ENCODE assay signal across 12 cellular contexts in the genomic region with DNA sequence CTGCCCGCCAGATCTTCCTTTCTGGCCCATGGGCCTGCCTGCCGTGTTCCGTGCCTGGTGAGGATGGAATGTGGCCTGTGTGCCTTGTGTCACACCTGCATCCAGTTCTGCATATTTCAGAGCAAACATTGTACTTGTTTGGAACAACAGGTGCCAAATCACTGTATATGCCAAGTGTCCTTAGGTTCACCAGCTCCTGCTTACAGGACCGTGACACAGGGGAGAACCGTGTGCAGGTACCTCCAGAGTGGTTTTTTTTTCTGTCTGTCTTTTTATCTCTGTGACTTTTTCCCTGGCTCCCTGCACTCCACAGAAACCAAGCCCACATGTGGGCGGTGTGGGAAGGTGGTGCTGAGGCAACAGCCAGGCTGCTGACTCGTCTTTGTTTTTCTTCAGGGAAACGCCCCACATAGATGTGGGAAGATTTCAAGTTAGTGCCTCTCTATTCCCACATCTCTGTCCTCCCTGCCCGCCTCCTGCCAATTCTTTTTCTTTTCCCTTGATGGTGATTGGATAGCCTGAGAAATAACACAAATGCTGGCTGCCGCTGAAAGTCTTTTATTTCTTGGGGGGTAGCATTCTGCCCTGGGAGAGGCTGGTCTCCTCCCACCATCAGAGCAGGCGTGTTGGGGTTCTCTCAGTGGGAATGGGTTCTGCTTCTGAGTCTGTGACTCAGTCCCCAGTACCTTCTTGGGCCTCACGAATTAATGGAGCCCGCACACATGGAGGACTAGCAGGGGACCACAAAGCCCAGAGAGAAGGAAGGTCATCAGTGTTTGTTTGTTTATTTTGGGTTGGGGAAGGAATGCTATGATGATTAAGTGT. TPM values are rescaled to one million over a fixed set of nuclear protein-coding genes. Genes with fewer than 3 reads are reported as not detected.
A peak's percentile ranks its signal among the peaks of the same experiment; 100 is the strongest.
DNase-seq lines count a peak whose midpoint lies in the region; ATAC-seq, FAIRE-seq and TF ChIP-seq lines count a peak whose summit lies in the region.
"Had no signal": no experiment of that assay in that cellular context is flagged by ENCODE, and none has a peak within 500 bp of the region (broad histone marks: within the 10 kb centered on the region; RNA-seq: fewer than 3 reads in every experiment).

No MANE protein-coding gene starts in this region.

- H3K4me3 Mint-ChIP-seq in natural killer cell: no peak overlapping the region
- H3K4me3 Mint-ChIP-seq: CD4-positive, CD25-positive, alpha-beta regulatory T cell had no signal

- dilution Hi-C loops in endothelial cell of umbilical vein (cut with MboI; ENCODE audit: extremely low pct_ligation_motif_present, low sequenced_read_pairs): loop anchor here (25.0 kb wide), 1 partner anchor 161 kb away; no protein-coding TSS in a partner anchor

- no peaks in the 10 kb centered on the region for H3K9me3 ChIP-seq in endothelial cell of umbilical vein (replicated peaks; ENCODE audit: control insufficient read depth, insufficient read depth, low read length)

- H3K4me1 ChIP-seq in endothelial cell of umbilical vein (ENCODE audit: control insufficient read depth, extremely low read depth, insufficient read depth, low read length): peaks cover 37% of the 10 kb centered on the region

- no peak for TF ChIP-seq POLR2A in endothelial cell of umbilical vein (IDR thresholded peaks at IDR 0.05; ENCODE audit: low read depth, low read length)

- peaks cover 0 to 4% of the 10 kb centered on the region in 2 donors for H3K4me1 Mint-ChIP-seq in natural killer cell
- H3K4me1 Mint-ChIP-seq: CD4-positive, CD25-positive, alpha-beta regulatory T cell had no signal

- POLR2A ChIA-PET in endothelial cell of umbilical vein (lab: Charles Lee): no interaction called here

- H3K9me1 ChIP-seq in endothelial cell of umbilical vein (replicated peaks; ENCODE audit: control insufficient read depth, extremely low read depth, insufficient read depth, low read length): no peaks in the 10 kb centered on the region

- H3K4me2 ChIP-seq in endothelial cell of umbilical vein (ENCODE audit: insufficient read depth, low read length): peak overlapping the region; percentile 30

- intact Hi-C loops in endothelial cell of umbilical vein (cut with micrococcal nuclease) (no loop called here), natural killer cell (cut with micrococcal nuclease) (no loop called here)

- DNase-seq in AG08395 (ENCODE audit: low spot score): peak; percentile 64
- peak; percentile 80 for DNase-seq in LNCaP clone FGC (ENCODE audit: low read depth)
- peak; percentile 28 for DNase-seq in endothelial cell of umbilical vein (ENCODE audit: low read depth, low spot score)
- DNase-seq in occipital lobe (lab: John Stamatoyannopoulos, UW): peak; percentile 44
- no peak for DNase-seq in effector CD4-positive, alpha-beta T cell
- DNase-seq in natural killer cell: no peak
- DNase-seq in epidermal melanocyte (ENCODE audit: insufficient read length, low spot score): no peak
- DNase-seq: activated gamma-delta T cell treated with Interleukin-2 at 50 U/mL for 16 hours; CD4-positive, CD25-positive, alpha-beta regulatory T cell had no signal

- TF ChIP-seq CTCF in LNCaP clone FGC (IDR thresholded peaks at IDR 0.05; ENCODE audit: control insufficient read depth, extremely low read depth, insufficient read depth): no peak
- TF ChIP-seq CTCF in endothelial cell of umbilical vein (IDR thresholded peaks at IDR 0.05; ENCODE audit: extremely low read depth in 1 of 2, insufficient read depth in 1 of 2, low read depth in 1 of 2, low read length in 2 of 2): no peak
- no peak for TF ChIP-seq CTCF in natural killer cell (IDR thresholded peaks at IDR 0.05)

- no peak overlapping the region for H3K9ac ChIP-seq in endothelial cell of umbilical vein (replicated peaks; ENCODE audit: extremely low read depth, insufficient read depth, low read length)

- H3K27me3 ChIP-seq in endothelial cell of umbilical vein (ENCODE audit: control insufficient read depth in 2 of 2, insufficient read depth in 2 of 2, low read length in 2 of 2): no peaks in the 10 kb centered on the region

- CTCF ChIA-PET in endothelial cell of umbilical vein (lab: Charles Lee): interaction anchor here (1.1 to 1.9 kb wide), 7 partner anchors 10 to 202 kb away, joined by 3 to 19 read pairs (median 4); no protein-coding TSS in a partner anchor

- H3K27ac ChIP-seq in endothelial cell of umbilical vein (ENCODE audit: insufficient read depth, low read depth, low read length): no peak overlapping the region

- H3K4me3 ChIP-seq in LNCaP clone FGC (ENCODE audit: low read depth, low read length) (no peak overlapping the region), endothelial cell of umbilical vein (replicated peaks in 1 of 3; ENCODE audit: insufficient read depth in 1 of 3, low read depth in 1 of 3, low read length in 3 of 3) (no peak overlapping the region)

- H3K27ac Mint-ChIP-seq in natural killer cell: no peak overlapping the region
- H3K27ac Mint-ChIP-seq: CD4-positive, CD25-positive, alpha-beta regulatory T cell had no signal

- H2AFZ ChIP-seq in endothelial cell of umbilical vein (ENCODE audit: low read depth, low read length): peak overlapping the region; percentile 63

- H4K20me1 ChIP-seq in endothelial cell of umbilical vein (replicated peaks; ENCODE audit: control insufficient read depth, extremely low read depth, insufficient read depth, low read length): no peaks in the 10 kb centered on the region

- peaks cover 0 to 2% of the 10 kb centered on the region in 2 donors for H3K27me3 Mint-ChIP-seq in natural killer cell (ENCODE audit: low read depth in 2 of 2)

- no TSS peak for BruUV-seq in endothelial cell of umbilical vein (replicated peaks; lab: Mats Ljungman, UMichigan)

- H3K36me3 ChIP-seq in endothelial cell of umbilical vein (ENCODE audit: control insufficient read depth in 2 of 2, extremely low read depth in 1 of 2, insufficient read depth in 2 of 2, low read length in 2 of 2): no peaks in the 10 kb centered on the region

- no peak for FAIRE-seq in endothelial cell of umbilical vein (lab: Jason Lieb, UNC)
- FAIRE-seq: GM12891, islet of Langerhans had no signal

- no peaks in the 10 kb centered on the region for H3K9me3 Mint-ChIP-seq in natural killer cell

- H3K36me3 Mint-ChIP-seq in natural killer cell: no peaks in the 10 kb centered on the region
- H3K36me3 Mint-ChIP-seq: CD4-positive, CD25-positive, alpha-beta regulatory T cell had no signal

- no peaks in the 10 kb centered on the region for H3K79me2 ChIP-seq in endothelial cell of umbilical vein (ENCODE audit: control insufficient read depth, insufficient read depth, low read length)

- ATAC-seq in natural killer cell (no peak), HG02610 (IDR thresholded peaks at IDR 0.05; ENCODE audit: unreplicated experiment) (no peak)

TF ChIP-seq in endothelial cell of umbilical vein, 7 proteins besides CTCF, POLR2A, EP300 and RAD21:
- no peak for TF ChIP-seq GATA2 (IDR thresholded peaks at IDR 0.05; ENCODE audit: insufficient read depth, insufficient read length, low read depth, low read length)
- TF ChIP-seq FOS (IDR thresholded peaks at IDR 0.05; ENCODE audit: borderline replicate concordance, insufficient read depth, low read length): no peak
- TF ChIP-seq MYC (IDR thresholded peaks at IDR 0.05; ENCODE audit: low read depth, low read length): no peak
- TF ChIP-seq EZH2 (IDR thresholded peaks at IDR 0.05; ENCODE audit: borderline replicate concordance, low read depth, low read length, severe bottlenecking): no peak
- TF ChIP-seq JUN (IDR thresholded peaks at IDR 0.05; ENCODE audit: borderline replicate concordance, insufficient read depth, insufficient read length, low read depth): no peak

RNA-seq across cellular contexts. Expression of gene GRHL1, which starts 21.3 kb away (rescaled TPM):
- total RNA-seq in endothelial cell of umbilical vein (0.85 and 1.1 TPM in 2 replicates), occipital lobe (4.1 TPM), natural killer cell (1 to 10 TPM; 1.6 to 3.6 (median 3.2) TPM)
- polyA plus RNA-seq in endothelial cell of umbilical vein: 0.37 and 0.70 TPM in 2 replicates
- polyA plus RNA-seq in endothelial cell of umbilical vein (2011; cell fraction: cytosol; rRNA removed): 0.52 and 0.68 TPM in 2 replicates
- polyA plus RNA-seq in endothelial cell of umbilical vein (2011; cell fraction: nucleus; rRNA removed): 1.9 and 2.0 TPM in 2 replicates
- polyA plus RNA-seq in endothelial cell of umbilical vein (2012): 0.46 and 1.1 TPM in 2 replicates
- polyA minus RNA-seq in endothelial cell of umbilical vein: 1.5 and 3.2 TPM in 2 replicates
- 3.3 TPM for polyA minus RNA-seq in endothelial cell of umbilical vein (2011; cell fraction: cytosol; rRNA and poly(A)+ RNA removed)
- polyA minus RNA-seq in endothelial cell of umbilical vein (2011; cell fraction: nucleus; rRNA and poly(A)+ RNA removed): 1.1 and 2.2 TPM in 2 replicates

Comparison
In these comparisons a context has a peak if more than half of its experiments do, and no peak if none do; other contexts are left out.
1. DNase-seq: peak in AG08395 (single experiment), LNCaP clone FGC (single experiment), endothelial cell of umbilical vein (single experiment) and occipital lobe (single experiment); none in effector CD4-positive, alpha-beta T cell (single experiment), natural killer cell (single experiment) and epidermal melanocyte (single experiment).